In genomic region chr13:23656637-23657036, GRCh38 we compare ENCODE assay signal across 9 cellular contexts.
DNase-seq lines count a peak whose midpoint lies in the region; ATAC-seq and TF ChIP-seq lines count a peak whose summit lies in the region.
"Had no signal": no experiment of that assay in that cellular context is flagged by ENCODE, and none has a peak within 500 bp of the region (broad histone marks: within the 10 kb centered on the region; RNA-seq: fewer than 3 reads in every experiment).

No MANE protein-coding gene starts in this region.

- H3K9me3 Mint-ChIP-seq in activated CD8-positive, alpha-beta T cell treated with anti-CD3 and anti-CD28 coated beads for 36 hours: no peaks in the 10 kb centered on the region

- H3K27me3 ChIP-seq in SJCRH30 (no peaks in the 10 kb centered on the region), right cardiac atrium (ENCODE audit: control insufficient read depth, insufficient read depth) (no peaks in the 10 kb centered on the region)

- intact Hi-C loops in right cardiac atrium (cut with DNase I): no loop called here
- intact Hi-C loops in activated CD8-positive, alpha-beta T cell treated with anti-CD3 and anti-CD28 coated beads for 36 hours (cut with micrococcal nuclease): no loop called here

- peaks cover 4% of the 10 kb centered on the region for H3K4me1 Mint-ChIP-seq in activated CD8-positive, alpha-beta T cell treated with anti-CD3 and anti-CD28 coated beads for 36 hours (ENCODE audit: low read depth)

- POLR2A ChIA-PET in activated CD8-positive, alpha-beta T cell treated with anti-CD3 and anti-CD28 coated beads for 36 hours (lab: Charles Lee): no interaction called here

- H3K36me3 ChIP-seq in SJCRH30: no peaks in the 10 kb centered on the region

- H3K27me3 Mint-ChIP-seq in activated CD8-positive, alpha-beta T cell treated with anti-CD3 and anti-CD28 coated beads for 36 hours: peaks cover 8% of the 10 kb centered on the region

- H3K27ac Mint-ChIP-seq in activated CD8-positive, alpha-beta T cell treated with anti-CD3 and anti-CD28 coated beads for 36 hours: no peak overlapping the region

- H3K36me3 Mint-ChIP-seq in activated CD8-positive, alpha-beta T cell treated with anti-CD3 and anti-CD28 coated beads for 36 hours (ENCODE audit: low read depth): no peaks in the 10 kb centered on the region

- no peak for TF ChIP-seq CTCF in activated CD8-positive, alpha-beta T cell treated with anti-CD3 and anti-CD28 coated beads for 36 hours (IDR thresholded peaks at IDR 0.05)

- ATAC-seq in HG03342 (IDR thresholded peaks at IDR 0.05; ENCODE audit: unreplicated experiment) (peak; percentile 59), right cardiac atrium (peak; percentile 27 to 48), HG03045 (IDR thresholded peaks at IDR 0.05; ENCODE audit: unreplicated experiment) (no peak)
- ATAC-seq in activated CD8-positive, alpha-beta T cell treated with anti-CD3 and anti-CD28 coated beads for 36 hours: no peak

- H3K4me1 ChIP-seq in SJCRH30: peaks cover 39% of the 10 kb centered on the region
- H3K4me1 ChIP-seq in right cardiac atrium (ENCODE audit: control insufficient read depth, insufficient read depth, low read length): peaks cover 22% of the 10 kb centered on the region
- H3K4me1 ChIP-seq: psoas muscle had no signal

- H3K27ac ChIP-seq in SJCRH30 (peak overlapping the region; percentile 16), right cardiac atrium (ENCODE audit: low read length) (no peak overlapping the region)
- H3K27ac ChIP-seq: psoas muscle had no signal

- WGBS in right cardiac atrium: 21% methylated on average over 3 of the region's 3 CpGs

- no peak overlapping the region for H3K4me3 Mint-ChIP-seq in activated CD8-positive, alpha-beta T cell treated with anti-CD3 and anti-CD28 coated beads for 36 hours

- H3K4me3 ChIP-seq in SJCRH30 (no peak overlapping the region), right cardiac atrium (ENCODE audit: low read length) (no peak overlapping the region)
- H3K4me3 ChIP-seq: psoas muscle had no signal

- peak; percentile 84 for DNase-seq in DMS153 (lab: John Stamatoyannopoulos, UW)
- peak; percentile 77 to 90 for DNase-seq in SJCRH30
- DNase-seq in right cardiac atrium: no peak
- DNase-seq in activated effector memory CD4-positive, alpha-beta T cell treated with anti-CD3 and anti-CD28 coated beads, Interleukin-2, amount 50 U/mL, for 16 hours: no peak
- DNase-seq in germinal center (ENCODE audit: low spot score): no peak
- DNase-seq in activated CD8-positive, alpha-beta T cell treated with anti-CD3 and anti-CD28 coated beads for 36 hours: no peak
- DNase-seq: psoas muscle had no signal

- CTCF ChIA-PET in activated CD8-positive, alpha-beta T cell treated with anti-CD3 and anti-CD28 coated beads for 36 hours (lab: Charles Lee): interaction anchor here (0.7 kb wide), 1 partner anchor 31 kb away, joined by 3 read pairs; no protein-coding TSS in a partner anchor

- H3K9me3 ChIP-seq in SJCRH30 (replicated peaks): no peaks in the 10 kb centered on the region
- H3K9me3 ChIP-seq in right cardiac atrium (ENCODE audit: control insufficient read depth, low read length): no peaks in the 10 kb centered on the region

Comparison
In these comparisons a context has a peak if more than half of its experiments do, and no peak if none do; other contexts are left out.
1. DNase-seq: peak in DMS153 (single experiment) and SJCRH30 (2 of 2); none in right cardiac atrium (0 of 3), activated effector memory CD4-positive, alpha-beta T cell treated with anti-CD3 and anti-CD28 coated beads, Interleukin-2, amount 50 U/mL, for 16 hours (single experiment), germinal center (single experiment) and activated CD8-positive, alpha-beta T cell treated with anti-CD3 and anti-CD28 coated beads for 36 hours (single experiment).
2. ATAC-seq: peak in HG03342 (single experiment) and right cardiac atrium (2 of 2); none in HG03045 (single experiment) and activated CD8-positive, alpha-beta T cell treated with anti-CD3 and anti-CD28 coated beads for 36 hours (single experiment).